Comparison of ENCODE assay signal across 5 cellular contexts in genomic region chr6:139998478-139998877, GRCh38.
A peak's percentile ranks its signal among the peaks of the same experiment; 100 is the strongest.
DNase-seq lines count a peak whose midpoint lies in the region; ATAC-seq, FAIRE-seq and TF ChIP-seq lines count a peak whose summit lies in the region.
"Not testable (repeated sequence)": the region's sequence is repeated elsewhere in the genome, so short reads cannot be mapped to it uniquely, and the experiment has no call there.

No MANE protein-coding gene starts in this region.

- CTCF ChIA-PET in Panc1 (lab: Charles Lee); K562 (lab: Yijun Ruan, JAX; ENCODE audit: low intra/inter-chr PET ratio); HepG2 (lab: Yijun Ruan, JAX; ENCODE audit: low intra/inter-chr PET ratio, low total read pairs): not testable (repeated sequence)

- not testable (repeated sequence) for H3K9me3 ChIP-seq in Panc1 (ENCODE audit: control insufficient read depth, insufficient read depth, low read depth, low read length); K562 (replicated peaks; ENCODE audit: control insufficient read depth, insufficient read depth, low read depth, low read length); HepG2 (ENCODE audit: low read length); neural progenitor cell (ENCODE audit: low read depth)

- ATAC-seq in GM23338, Panc1, K562, HepG2: not testable (repeated sequence)

- H3K9me2 ChIP-seq in GM23338 (ENCODE audit: insufficient read depth): not testable (repeated sequence)

- POLR2A ChIA-PET in Panc1 (lab: Charles Lee); K562 (lab: Yijun Ruan, JAX); HepG2 (lab: Yijun Ruan, JAX): not testable (repeated sequence)

- TF ChIP-seq POLR2A in K562 (conservative IDR thresholded peaks at IDR 0.05); HepG2 (IDR thresholded peaks at IDR 0.05; ENCODE audit: insufficient read depth in 1 of 2, low read depth in 2 of 2, low read length in 2 of 2): not testable (repeated sequence)

- not testable (repeated sequence) for TF ChIP-seq CTCF in GM23338 (conservative IDR thresholded peaks at IDR 0.05; ENCODE audit: low read depth in 2 of 2); Panc1 (IDR thresholded peaks at IDR 0.05); K562 (IDR thresholded peaks at IDR 0.05 in 2 of 3, conservative IDR thresholded peaks at IDR 0.05 in 1 of 3; ENCODE audit: insufficient read depth in 2 of 3, low read depth in 1 of 3, low read length in 3 of 3); HepG2 (CRISPR knock-in tag; IDR thresholded peaks at IDR 0.05); neural progenitor cell (IDR thresholded peaks at IDR 0.05)

- 0 out of 2 replicates have a peak overlapping the region, but pooled peaks have one; percentile 24 for H2AFZ ChIP-seq in GM23338
- H2AFZ ChIP-seq in K562 (ENCODE audit: low read depth, low read length); HepG2 (ENCODE audit: low read length); neural progenitor cell (replicated peaks): not testable (repeated sequence)

- not testable (repeated sequence) for TF ChIP-seq EP300 in K562 (IDR thresholded peaks at IDR 0.05; ENCODE audit: low read length); HepG2 (IDR thresholded peaks at IDR 0.05; ENCODE audit: low read depth in 2 of 2, low read length in 2 of 2); HepG2 (CRISPR knock-in tag; IDR thresholded peaks at IDR 0.05; ENCODE audit: borderline replicate concordance)

- H3K27ac Mint-ChIP-seq in GM23338: not testable (repeated sequence)
- peak overlapping the region; percentile 65 for H3K27ac Mint-ChIP-seq in neural progenitor cell

- H3K9me1 ChIP-seq in K562 (ENCODE audit: control insufficient read depth, insufficient read depth, low read length): not testable (repeated sequence)

- peaks cover 13% of the 10 kb centered on the region for H3K4me1 ChIP-seq in GM23338 (ENCODE audit: insufficient read depth)
- H3K4me1 ChIP-seq in Panc1 (ENCODE audit: control insufficient read depth, insufficient read depth, low read length); K562 (replicated peaks in 1 of 2; ENCODE audit: control insufficient read depth in 2 of 2, insufficient read depth in 2 of 2, low read length in 2 of 2); HepG2 (ENCODE audit: insufficient read depth, low read length); neural progenitor cell: not testable (repeated sequence)

- H3K36me3 ChIP-seq in GM23338 (ENCODE audit: insufficient read depth); Panc1 (ENCODE audit: control insufficient read depth, insufficient read depth, low read length); K562 (ENCODE audit: control insufficient read depth, insufficient read depth, low read length); HepG2 (replicated peaks in 1 of 2; ENCODE audit: control insufficient read depth in 1 of 2, insufficient read depth in 2 of 2, low read length in 2 of 2); neural progenitor cell: not testable (repeated sequence)

- not testable (repeated sequence) for H3K27me3 Mint-ChIP-seq in GM23338 (ENCODE audit: insufficient read depth, low read depth, poor library complexity); neural progenitor cell (ENCODE audit: insufficient read depth, low read depth)

- not testable (repeated sequence) for H3K4me3 ChIP-seq in GM23338; Panc1 (ENCODE audit: low read depth in 2 of 2, low read length in 2 of 2); K562; HepG2 (replicated peaks in 1 of 3; ENCODE audit: insufficient read depth in 1 of 3, low read depth in 2 of 3, low read length in 3 of 3); neural progenitor cell

- intact Hi-C loops in Panc1 (cut with micrococcal nuclease; ENCODE audit: unreplicated experiment); HepG2 (cut with micrococcal nuclease; ENCODE audit: unreplicated experiment): not testable (repeated sequence)
- intact Hi-C loops in K562 (cut with micrococcal nuclease): loop anchor here (5.0 kb wide), 2 partner anchors 66 to 116 kb away; no protein-coding TSS in a partner anchor

- 40% methylated on average over 10 of the region's 11 CpGs for WGBS in K562 (ENCODE audit: insufficient coverage, low coverage, missing lambda C conversion rate)
- WGBS in HepG2 (ENCODE audit: low lambda C conversion rate): 52% methylated on average over 11 of the region's 11 CpGs

- not testable (repeated sequence) for TF ChIP-seq RAD21 in K562 (CRISPR knock-in tag; conservative IDR thresholded peaks at IDR 0.05 in 1 of 2, IDR thresholded peaks at IDR 0.05 in 1 of 2); HepG2 (CRISPR knock-in tag; IDR thresholded peaks at IDR 0.05)

- in situ Hi-C loops in Panc1 (cut with HindIII; ENCODE audit: low pct_unique_long_range_greater_than_20kb, low sequenced_read_pairs); HepG2 (cut with HindIII; ENCODE audit: extremely low pct_ligation_motif_present, low pct_unique_long_range_greater_than_20kb): not testable (repeated sequence)
- in situ Hi-C loops in K562 (cut with MboI): loop anchor here (10.0 kb wide), 1 partner anchor 634 kb away; no protein-coding TSS in a partner anchor

- H3K4me2 ChIP-seq in GM23338; K562 (ENCODE audit: insufficient read depth, low read length); HepG2 (ENCODE audit: low read depth, low read length); neural progenitor cell: not testable (repeated sequence)

- not testable (repeated sequence) for H3F3A ChIP-seq in GM23338 (replicated peaks; ENCODE audit: low read depth); neural progenitor cell (ENCODE audit: low read depth)

- H3K4me3 Mint-ChIP-seq in GM23338, neural progenitor cell: not testable (repeated sequence)

- not testable (repeated sequence) for H3K79me2 ChIP-seq in GM23338 (replicated peaks; ENCODE audit: insufficient read depth); K562 (ENCODE audit: control insufficient read depth, insufficient read depth, low read length); HepG2 (ENCODE audit: insufficient read depth, low read length); neural progenitor cell (ENCODE audit: low read depth)

- not testable (repeated sequence) for DNase-seq in GM23338 (ENCODE audit: low spot score); Panc1 (ENCODE audit: low read depth, low spot score); K562 (ENCODE audit: extremely low read depth in 1 of 4, low spot score in 3 of 4); HepG2 (ENCODE audit: low spot score); neural progenitor cell (ENCODE audit: low spot score)

- H3K9ac ChIP-seq in K562 (ENCODE audit: insufficient read depth in 1 of 2, low read depth in 2 of 2, low read length in 2 of 2); HepG2 (ENCODE audit: insufficient read depth, low read depth, low read length); neural progenitor cell: not testable (repeated sequence)

- not testable (repeated sequence) for H3K4me1 Mint-ChIP-seq in GM23338
- H3K4me1 Mint-ChIP-seq in neural progenitor cell: peaks cover 12% of the 10 kb centered on the region

- FAIRE-seq in K562 (lab: Jason Lieb, UNC); HepG2 (lab: Jason Lieb, UNC): not testable (repeated sequence)

- not testable (repeated sequence) for H4K20me1 ChIP-seq in GM23338 (replicated peaks; ENCODE audit: insufficient read depth); K562 (replicated peaks; ENCODE audit: control insufficient read depth, insufficient read depth, low read length); HepG2 (ENCODE audit: insufficient read depth, low read length); neural progenitor cell (ENCODE audit: low read depth)

- peaks cover 12% of the 10 kb centered on the region for H3K36me3 Mint-ChIP-seq in GM23338 (ENCODE audit: low read depth)
- not testable (repeated sequence) for H3K36me3 Mint-ChIP-seq in neural progenitor cell

- H3K27me3 ChIP-seq in GM23338 (ENCODE audit: insufficient read depth); Panc1 (ENCODE audit: control insufficient read depth, insufficient read depth, low read length); K562 (ENCODE audit: control insufficient read depth in 2 of 2, insufficient read depth in 2 of 2, low read length in 2 of 2); HepG2 (ENCODE audit: control insufficient read depth in 1 of 2, insufficient read depth in 2 of 2, low read length in 2 of 2); neural progenitor cell: not testable (repeated sequence)

- not testable (repeated sequence) for H3K27ac ChIP-seq in GM23338 (ENCODE audit: low read depth); K562 (ENCODE audit: extremely low read depth, low read depth, low read length); HepG2 (ENCODE audit: extremely low read length, insufficient read depth, low read length); neural progenitor cell
- H3K27ac ChIP-seq in Panc1 (ENCODE audit: low read length): peak overlapping the region; percentile 51; the same call in 1 of the 2 replicates

- BruUV-seq in Panc1 (replicated peaks; lab: Mats Ljungman, UMichigan); K562 (replicated peaks; lab: Mats Ljungman, UMichigan); HepG2 (replicated peaks; lab: Mats Ljungman, UMichigan): not testable (repeated sequence)

- peaks cover 11% of the 10 kb centered on the region for H3K9me3 Mint-ChIP-seq in GM23338
- peaks cover 11% of the 10 kb centered on the region for H3K9me3 Mint-ChIP-seq in neural progenitor cell

TF ChIP-seq in HepG2, 621 proteins besides CTCF, POLR2A, EP300 and RAD21:
- TF ChIP-seq ATF7 (IDR thresholded peaks at IDR 0.05): peak; percentile 35; the same call in 1 of the 2 replicates
- not testable (repeated sequence) for TF ChIP-seq ATF7 (CRISPR knock-in tag; IDR thresholded peaks at IDR 0.05)
